In genomic region chr2:215311259-215311624, GRCh38 we compare ENCODE assay signal across 8 cellular contexts. TPM values are rescaled to one million over a fixed set of nuclear protein-coding genes. Genes with fewer than 3 reads are reported as not detected.
DNase-seq lines count a peak whose midpoint lies in the region; ATAC-seq and TF ChIP-seq lines count a peak whose summit lies in the region.
"Not testable (repeated sequence)": the region's sequence is repeated elsewhere in the genome, so short reads cannot be mapped to it uniquely, and the experiment has no call there.

No MANE protein-coding gene starts in this region.

- not testable (repeated sequence) for H3K9me3 Mint-ChIP-seq in activated naive CD4-positive, alpha-beta T cell treated with anti-CD3 and anti-CD28 coated beads, Interleukin-2, amount 50 U/mL, for 24 hours

- POLR2A ChIA-PET in BJ (lab: Charles Lee): not testable (repeated sequence)

- not testable (repeated sequence) for DNase-seq in BJ (ENCODE audit: low read depth); esophagus squamous epithelium (lab: John Stamatoyannopoulos, UW)
- DNase-seq in SJCRH30: peak in 1 of 2 experiments; percentile 19
- DNase-seq in stimulated activated CD8-positive, alpha-beta memory T cell treated with anti-CD3 and anti-CD28 coated beads, Interleukin-12 subunit alpha, Interleukin-12 subunit beta, amount 100 ng/mL, for 4 hours (ENCODE audit: low read depth): peak; percentile 4

- intact Hi-C loops in esophagus squamous epithelium (cut with DNase I): not testable (repeated sequence)

- H3K4me3 ChIP-seq in BJ (ENCODE audit: low read depth, low read length) (peak overlapping the region; percentile 63), SJCRH30 (peak overlapping the region; percentile 84), esophagus squamous epithelium (peak overlapping the region; percentile 66 to 74 (median 68)), mucosa of stomach (ENCODE audit: low read length) (peak overlapping the region; percentile 39)

- H3K27ac ChIP-seq in SJCRH30 (peak overlapping the region; percentile 76), esophagus squamous epithelium (peak overlapping the region in 3 of 4 donors; percentile 79 to 85 (median 85))

- 38 to 71% methylated on average over 10 to 11 of the region's 13 CpGs for WGBS in esophagus squamous epithelium, 2 donors

- not testable (repeated sequence) for H3K36me3 ChIP-seq in BJ (ENCODE audit: control insufficient read depth, insufficient read depth, low read length); mucosa of stomach (ENCODE audit: control insufficient read depth, insufficient read depth, low read length)
- H3K36me3 ChIP-seq in SJCRH30 (peaks cover 21% of the 10 kb centered on the region), esophagus squamous epithelium (peaks cover 0 to 16% (median 0%) of the 10 kb centered on the region in 3 donors)

- H3K9me3 ChIP-seq in SJCRH30 (replicated peaks); esophagus squamous epithelium; mucosa of stomach (ENCODE audit: control insufficient read depth, low read length): not testable (repeated sequence)

- H3K27ac Mint-ChIP-seq in activated naive CD4-positive, alpha-beta T cell treated with anti-CD3 and anti-CD28 coated beads, Interleukin-2, amount 50 U/mL, for 24 hours: peak overlapping the region; percentile 84

- peak; percentile 20 for ATAC-seq in GM21423 (IDR thresholded peaks at IDR 0.05; ENCODE audit: unreplicated experiment)
- peak; percentile 8 for ATAC-seq in HG03520 (IDR thresholded peaks at IDR 0.05; ENCODE audit: unreplicated experiment)

- not testable (repeated sequence) for H3K27me3 Mint-ChIP-seq in activated naive CD4-positive, alpha-beta T cell treated with anti-CD3 and anti-CD28 coated beads, Interleukin-2, amount 50 U/mL, for 24 hours

- TF ChIP-seq POLR2A in esophagus squamous epithelium (IDR thresholded peaks at IDR 0.05): not testable (repeated sequence)

- H3K36me3 Mint-ChIP-seq in activated naive CD4-positive, alpha-beta T cell treated with anti-CD3 and anti-CD28 coated beads, Interleukin-2, amount 50 U/mL, for 24 hours: peaks cover 27% of the 10 kb centered on the region

- not testable (repeated sequence) for H3K4me1 ChIP-seq in SJCRH30
- H3K4me1 ChIP-seq in esophagus squamous epithelium (peaks cover 0 to 39% (median 0%) of the 10 kb centered on the region in 3 donors), mucosa of stomach (ENCODE audit: control insufficient read depth, insufficient read depth, low read length) (peaks cover 10% of the 10 kb centered on the region)

- not testable (repeated sequence) for TF ChIP-seq CTCF in BJ (IDR thresholded peaks at IDR 0.05; ENCODE audit: insufficient read depth, low read depth, low read length); esophagus squamous epithelium (IDR thresholded peaks at IDR 0.05)

- CTCF ChIA-PET in BJ (lab: Yijun Ruan, JAX): interaction anchor here (1.2 to 1.6 kb wide), 2 partner anchors 14 to 350 kb away, joined by 3 to 6 read pairs; no protein-coding TSS in a partner anchor

- peak overlapping the region; percentile 84 for H3K9ac ChIP-seq in mucosa of stomach (ENCODE audit: low read length)

- H3K4me3 Mint-ChIP-seq in activated naive CD4-positive, alpha-beta T cell treated with anti-CD3 and anti-CD28 coated beads, Interleukin-2, amount 50 U/mL, for 24 hours: peak overlapping the region; percentile 88

- not testable (repeated sequence) for H3K27me3 ChIP-seq in BJ (ENCODE audit: control insufficient read depth, insufficient read depth, low read length); SJCRH30; esophagus squamous epithelium; mucosa of stomach (ENCODE audit: control insufficient read depth, insufficient read depth, low read length)

- H3K4me1 Mint-ChIP-seq in activated naive CD4-positive, alpha-beta T cell treated with anti-CD3 and anti-CD28 coated beads, Interleukin-2, amount 50 U/mL, for 24 hours: peaks cover 35% of the 10 kb centered on the region

RNA-seq across cellular contexts. Expression of gene ATIC, which starts 0.6 kb away (rescaled TPM):
- 83.0 and 92.0 TPM in 2 replicates for polyA plus RNA-seq in BJ (2011; rRNA removed)
- 62.3 and 79.4 TPM in 2 replicates for polyA minus RNA-seq in BJ (2011; rRNA and poly(A)+ RNA removed)
- 48.2 and 50.7 TPM in 2 replicates for total RNA-seq in SJCRH30 (2014; rRNA removed; shearing (Covaris generic))
- total RNA-seq in esophagus squamous epithelium: 10 to 100 TPM; 29.4 to 42.7 (median 38.6) TPM
